1 cellular context compared by ENCODE assay signal in the genomic region with DNA sequence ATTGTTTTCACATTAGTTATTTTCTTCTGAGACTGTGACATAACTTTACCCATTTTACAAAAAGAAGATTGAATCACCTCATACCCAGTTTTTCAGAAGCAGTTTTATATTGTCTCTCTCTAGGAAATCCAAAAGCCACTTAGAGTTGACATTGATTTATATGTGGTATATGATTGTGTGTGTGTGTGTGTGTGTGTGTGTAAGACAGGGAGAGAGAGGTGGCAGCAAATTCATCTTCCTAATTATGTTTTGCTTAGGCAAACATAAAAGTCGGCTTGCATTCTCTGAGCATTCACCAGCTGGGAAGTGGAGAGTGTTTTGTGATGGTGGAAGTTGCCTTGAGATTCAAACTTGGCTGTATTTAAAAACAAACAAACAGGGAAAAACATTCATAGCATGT.
TF ChIP-seq lines count a peak whose summit lies in the region.

No MANE protein-coding gene starts in this region.

TF ChIP-seq in HEK293, 187 proteins besides CTCF, POLR2A, EP300 and RAD21 (continued from another document and continues in another):
- TF ChIP-seq, protein P1, sequence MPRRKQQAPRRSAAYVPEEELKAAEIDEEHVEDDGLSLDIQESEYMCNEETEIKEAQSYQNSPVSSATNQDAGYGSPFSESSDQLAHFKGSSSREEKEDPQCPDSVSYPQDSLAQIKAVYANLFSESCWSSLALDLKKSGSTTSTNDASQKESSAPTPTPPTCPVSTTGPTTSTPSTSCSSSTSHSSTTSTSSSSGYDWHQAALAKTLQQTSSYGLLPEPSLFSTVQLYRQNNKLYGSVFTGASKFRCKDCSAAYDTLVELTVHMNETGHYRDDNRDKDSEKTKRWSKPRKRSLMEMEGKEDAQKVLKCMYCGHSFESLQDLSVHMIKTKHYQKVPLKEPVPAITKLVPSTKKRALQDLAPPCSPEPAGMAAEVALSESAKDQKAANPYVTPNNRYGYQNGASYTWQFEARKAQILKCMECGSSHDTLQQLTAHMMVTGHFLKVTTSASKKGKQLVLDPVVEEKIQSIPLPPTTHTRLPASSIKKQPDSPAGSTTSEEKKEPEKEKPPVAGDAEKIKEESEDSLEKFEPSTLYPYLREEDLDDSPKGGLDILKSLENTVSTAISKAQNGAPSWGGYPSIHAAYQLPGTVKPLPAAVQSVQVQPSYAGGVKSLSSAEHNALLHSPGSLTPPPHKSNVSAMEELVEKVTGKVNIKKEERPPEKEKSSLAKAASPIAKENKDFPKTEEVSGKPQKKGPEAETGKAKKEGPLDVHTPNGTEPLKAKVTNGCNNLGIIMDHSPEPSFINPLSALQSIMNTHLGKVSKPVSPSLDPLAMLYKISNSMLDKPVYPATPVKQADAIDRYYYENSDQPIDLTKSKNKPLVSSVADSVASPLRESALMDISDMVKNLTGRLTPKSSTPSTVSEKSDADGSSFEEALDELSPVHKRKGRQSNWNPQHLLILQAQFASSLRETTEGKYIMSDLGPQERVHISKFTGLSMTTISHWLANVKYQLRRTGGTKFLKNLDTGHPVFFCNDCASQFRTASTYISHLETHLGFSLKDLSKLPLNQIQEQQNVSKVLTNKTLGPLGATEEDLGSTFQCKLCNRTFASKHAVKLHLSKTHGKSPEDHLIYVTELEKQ (tag by site-specific recombination; IDR thresholded peaks at IDR 0.05; ENCODE audit: borderline replicate concordance) = peak; percentile 92
- TF ChIP-seq, protein P2, sequence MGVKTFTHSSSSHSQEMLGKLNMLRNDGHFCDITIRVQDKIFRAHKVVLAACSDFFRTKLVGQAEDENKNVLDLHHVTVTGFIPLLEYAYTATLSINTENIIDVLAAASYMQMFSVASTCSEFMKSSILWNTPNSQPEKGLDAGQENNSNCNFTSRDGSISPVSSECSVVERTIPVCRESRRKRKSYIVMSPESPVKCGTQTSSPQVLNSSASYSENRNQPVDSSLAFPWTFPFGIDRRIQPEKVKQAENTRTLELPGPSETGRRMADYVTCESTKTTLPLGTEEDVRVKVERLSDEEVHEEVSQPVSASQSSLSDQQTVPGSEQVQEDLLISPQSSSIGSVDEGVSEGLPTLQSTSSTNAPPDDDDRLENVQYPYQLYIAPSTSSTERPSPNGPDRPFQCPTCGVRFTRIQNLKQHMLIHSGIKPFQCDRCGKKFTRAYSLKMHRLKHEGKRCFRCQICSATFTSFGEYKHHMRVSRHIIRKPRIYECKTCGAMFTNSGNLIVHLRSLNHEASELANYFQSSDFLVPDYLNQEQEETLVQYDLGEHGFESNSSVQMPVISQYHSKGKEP (tag by site-specific recombination; IDR thresholded peaks at IDR 0.05) = peak; percentile 44
- TF ChIP-seq GFI1B (tag by site-specific recombination; IDR thresholded peaks at IDR 0.05) (0 out of 2 replicates have a peak, but pooled peaks have one; percentile 57), ZNF776 (tag by site-specific recombination; IDR thresholded peaks at IDR 0.05; ENCODE audit: borderline replicate concordance) (no peak), IKZF3 (tag by site-specific recombination; IDR thresholded peaks at IDR 0.05) (peak; percentile 71; the same call in 1 of the 2 replicates), ZNF558 (tag by site-specific recombination; IDR thresholded peaks at IDR 0.05) (0 out of 2 replicates have a peak, but pooled peaks have one; percentile 33), BCL11B (tag by site-specific recombination; IDR thresholded peaks at IDR 0.05; ENCODE audit: low read depth) (0 out of 2 replicates have a peak, but pooled peaks have one; percentile 40), ZNF394 (tag by site-specific recombination; IDR thresholded peaks at IDR 0.05; ENCODE audit: borderline replicate concordance) (no peak), FEZF1 (tag by site-specific recombination; IDR thresholded peaks at IDR 0.05) (peak; percentile 80), BCL11A (tag by site-specific recombination; IDR thresholded peaks at IDR 0.05; ENCODE audit: low read depth) (peak; percentile 60), ZNF335 (tag by site-specific recombination; conservative IDR thresholded peaks at IDR 0.05) (peak; percentile 63), GLIS2 (tag by site-specific recombination; IDR thresholded peaks at IDR 0.05) (no peak), KLF8 (tag by site-specific recombination; IDR thresholded peaks at IDR 0.05) (peak; percentile 66), MZF1 (tag by site-specific recombination; IDR thresholded peaks at IDR 0.05; ENCODE audit: borderline replicate concordance) (no peak), TCF7L2 (IDR thresholded peaks at IDR 0.05; ENCODE audit: borderline replicate concordance, low read depth, low read length) (peak; percentile 87), SP2 (tag by site-specific recombination; IDR thresholded peaks at IDR 0.05) (0 out of 2 replicates have a peak, but pooled peaks have one; percentile 10), OSR2 (tag by site-specific recombination; IDR thresholded peaks at IDR 0.05) (peak; percentile 85), ZNF24 (tag by site-specific recombination; IDR thresholded peaks at IDR 0.05) (peak; percentile 66; the same call in 1 of the 2 replicates), ZBTB8A (tag by site-specific recombination; IDR thresholded peaks at IDR 0.05) (0 out of 2 replicates have a peak, but pooled peaks have one; percentile 32), ZNF843 (tag by site-specific recombination; IDR thresholded peaks at IDR 0.05) (0 out of 2 replicates have a peak, but pooled peaks have one; percentile 40), ZNF629 (tag by site-specific recombination; IDR thresholded peaks at IDR 0.05) (peak; percentile 50; the same call in 1 of the 2 replicates), ZBTB17 (tag by site-specific recombination; IDR thresholded peaks at IDR 0.05) (peak; percentile 54), ZFP37 (tag by site-specific recombination; IDR thresholded peaks at IDR 0.05) (no peak)
- TF ChIP-seq, protein P3, sequence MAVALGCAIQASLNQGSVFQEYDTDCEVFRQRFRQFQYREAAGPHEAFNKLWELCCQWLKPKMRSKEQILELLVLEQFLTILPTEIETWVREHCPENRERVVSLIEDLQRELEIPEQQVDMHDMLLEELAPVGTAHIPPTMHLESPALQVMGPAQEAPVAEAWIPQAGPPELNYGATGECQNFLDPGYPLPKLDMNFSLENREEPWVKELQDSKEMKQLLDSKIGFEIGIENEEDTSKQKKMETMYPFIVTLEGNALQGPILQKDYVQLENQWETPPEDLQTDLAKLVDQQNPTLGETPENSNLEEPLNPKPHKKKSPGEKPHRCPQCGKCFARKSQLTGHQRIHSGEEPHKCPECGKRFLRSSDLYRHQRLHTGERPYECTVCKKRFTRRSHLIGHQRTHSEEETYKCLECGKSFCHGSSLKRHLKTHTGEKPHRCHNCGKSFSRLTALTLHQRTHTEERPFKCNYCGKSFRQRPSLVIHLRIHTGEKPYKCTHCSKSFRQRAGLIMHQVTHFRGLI (tag by site-specific recombination; IDR thresholded peaks at IDR 0.05) = no peak
- TF ChIP-seq, protein P4, sequence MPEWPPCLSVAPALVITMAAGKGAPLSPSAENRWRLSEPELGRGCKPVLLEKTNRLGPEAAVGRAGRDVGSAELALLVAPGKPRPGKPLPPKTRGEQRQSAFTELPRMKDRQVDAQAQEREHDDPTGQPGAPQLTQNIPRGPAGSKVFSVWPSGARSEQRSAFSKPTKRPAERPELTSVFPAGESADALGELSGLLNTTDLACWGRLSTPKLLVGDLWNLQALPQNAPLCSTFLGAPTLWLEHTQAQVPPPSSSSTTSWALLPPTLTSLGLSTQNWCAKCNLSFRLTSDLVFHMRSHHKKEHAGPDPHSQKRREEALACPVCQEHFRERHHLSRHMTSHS (tag by site-specific recombination; IDR thresholded peaks at IDR 0.05) = no peak
- TF ChIP-seq, protein P5, sequence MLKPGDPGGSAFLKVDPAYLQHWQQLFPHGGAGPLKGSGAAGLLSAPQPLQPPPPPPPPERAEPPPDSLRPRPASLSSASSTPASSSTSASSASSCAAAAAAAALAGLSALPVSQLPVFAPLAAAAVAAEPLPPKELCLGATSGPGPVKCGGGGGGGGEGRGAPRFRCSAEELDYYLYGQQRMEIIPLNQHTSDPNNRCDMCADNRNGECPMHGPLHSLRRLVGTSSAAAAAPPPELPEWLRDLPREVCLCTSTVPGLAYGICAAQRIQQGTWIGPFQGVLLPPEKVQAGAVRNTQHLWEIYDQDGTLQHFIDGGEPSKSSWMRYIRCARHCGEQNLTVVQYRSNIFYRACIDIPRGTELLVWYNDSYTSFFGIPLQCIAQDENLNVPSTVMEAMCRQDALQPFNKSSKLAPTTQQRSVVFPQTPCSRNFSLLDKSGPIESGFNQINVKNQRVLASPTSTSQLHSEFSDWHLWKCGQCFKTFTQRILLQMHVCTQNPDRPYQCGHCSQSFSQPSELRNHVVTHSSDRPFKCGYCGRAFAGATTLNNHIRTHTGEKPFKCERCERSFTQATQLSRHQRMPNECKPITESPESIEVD (tag by site-specific recombination; IDR thresholded peaks at IDR 0.05) = peak; percentile 98
- TF ChIP-seq, protein P6, sequence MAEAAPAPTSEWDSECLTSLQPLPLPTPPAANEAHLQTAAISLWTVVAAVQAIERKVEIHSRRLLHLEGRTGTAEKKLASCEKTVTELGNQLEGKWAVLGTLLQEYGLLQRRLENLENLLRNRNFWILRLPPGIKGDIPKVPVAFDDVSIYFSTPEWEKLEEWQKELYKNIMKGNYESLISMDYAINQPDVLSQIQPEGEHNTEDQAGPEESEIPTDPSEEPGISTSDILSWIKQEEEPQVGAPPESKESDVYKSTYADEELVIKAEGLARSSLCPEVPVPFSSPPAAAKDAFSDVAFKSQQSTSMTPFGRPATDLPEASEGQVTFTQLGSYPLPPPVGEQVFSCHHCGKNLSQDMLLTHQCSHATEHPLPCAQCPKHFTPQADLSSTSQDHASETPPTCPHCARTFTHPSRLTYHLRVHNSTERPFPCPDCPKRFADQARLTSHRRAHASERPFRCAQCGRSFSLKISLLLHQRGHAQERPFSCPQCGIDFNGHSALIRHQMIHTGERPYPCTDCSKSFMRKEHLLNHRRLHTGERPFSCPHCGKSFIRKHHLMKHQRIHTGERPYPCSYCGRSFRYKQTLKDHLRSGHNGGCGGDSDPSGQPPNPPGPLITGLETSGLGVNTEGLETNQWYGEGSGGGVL (tag by site-specific recombination; IDR thresholded peaks at IDR 0.05) = no peak
- TF ChIP-seq, protein P7, sequence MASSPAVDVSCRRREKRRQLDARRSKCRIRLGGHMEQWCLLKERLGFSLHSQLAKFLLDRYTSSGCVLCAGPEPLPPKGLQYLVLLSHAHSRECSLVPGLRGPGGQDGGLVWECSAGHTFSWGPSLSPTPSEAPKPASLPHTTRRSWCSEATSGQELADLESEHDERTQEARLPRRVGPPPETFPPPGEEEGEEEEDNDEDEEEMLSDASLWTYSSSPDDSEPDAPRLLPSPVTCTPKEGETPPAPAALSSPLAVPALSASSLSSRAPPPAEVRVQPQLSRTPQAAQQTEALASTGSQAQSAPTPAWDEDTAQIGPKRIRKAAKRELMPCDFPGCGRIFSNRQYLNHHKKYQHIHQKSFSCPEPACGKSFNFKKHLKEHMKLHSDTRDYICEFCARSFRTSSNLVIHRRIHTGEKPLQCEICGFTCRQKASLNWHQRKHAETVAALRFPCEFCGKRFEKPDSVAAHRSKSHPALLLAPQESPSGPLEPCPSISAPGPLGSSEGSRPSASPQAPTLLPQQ (tag by site-specific recombination; IDR thresholded peaks at IDR 0.05) = peak; percentile 43; the same call in 1 of the 2 replicates
- TF ChIP-seq, protein P8, sequence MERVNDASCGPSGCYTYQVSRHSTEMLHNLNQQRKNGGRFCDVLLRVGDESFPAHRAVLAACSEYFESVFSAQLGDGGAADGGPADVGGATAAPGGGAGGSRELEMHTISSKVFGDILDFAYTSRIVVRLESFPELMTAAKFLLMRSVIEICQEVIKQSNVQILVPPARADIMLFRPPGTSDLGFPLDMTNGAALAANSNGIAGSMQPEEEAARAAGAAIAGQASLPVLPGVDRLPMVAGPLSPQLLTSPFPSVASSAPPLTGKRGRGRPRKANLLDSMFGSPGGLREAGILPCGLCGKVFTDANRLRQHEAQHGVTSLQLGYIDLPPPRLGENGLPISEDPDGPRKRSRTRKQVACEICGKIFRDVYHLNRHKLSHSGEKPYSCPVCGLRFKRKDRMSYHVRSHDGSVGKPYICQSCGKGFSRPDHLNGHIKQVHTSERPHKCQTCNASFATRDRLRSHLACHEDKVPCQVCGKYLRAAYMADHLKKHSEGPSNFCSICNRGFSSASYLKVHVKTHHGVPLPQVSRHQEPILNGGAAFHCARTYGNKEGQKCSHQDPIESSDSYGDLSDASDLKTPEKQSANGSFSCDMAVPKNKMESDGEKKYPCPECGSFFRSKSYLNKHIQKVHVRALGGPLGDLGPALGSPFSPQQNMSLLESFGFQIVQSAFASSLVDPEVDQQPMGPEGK (tag by site-specific recombination; IDR thresholded peaks at IDR 0.05) = peak; percentile 47; the same call in 1 of the 2 replicates
- TF ChIP-seq, protein P9, sequence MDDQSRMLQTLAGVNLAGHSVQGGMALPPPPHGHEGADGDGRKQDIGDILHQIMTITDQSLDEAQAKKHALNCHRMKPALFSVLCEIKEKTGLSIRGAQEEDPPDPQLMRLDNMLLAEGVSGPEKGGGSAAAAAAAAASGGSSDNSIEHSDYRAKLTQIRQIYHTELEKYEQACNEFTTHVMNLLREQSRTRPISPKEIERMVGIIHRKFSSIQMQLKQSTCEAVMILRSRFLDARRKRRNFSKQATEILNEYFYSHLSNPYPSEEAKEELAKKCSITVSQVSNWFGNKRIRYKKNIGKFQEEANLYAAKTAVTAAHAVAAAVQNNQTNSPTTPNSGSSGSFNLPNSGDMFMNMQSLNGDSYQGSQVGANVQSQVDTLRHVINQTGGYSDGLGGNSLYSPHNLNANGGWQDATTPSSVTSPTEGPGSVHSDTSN (CRISPR knock-in tag; IDR thresholded peaks at IDR 0.05) = no peak
- TF ChIP-seq, protein P10, sequence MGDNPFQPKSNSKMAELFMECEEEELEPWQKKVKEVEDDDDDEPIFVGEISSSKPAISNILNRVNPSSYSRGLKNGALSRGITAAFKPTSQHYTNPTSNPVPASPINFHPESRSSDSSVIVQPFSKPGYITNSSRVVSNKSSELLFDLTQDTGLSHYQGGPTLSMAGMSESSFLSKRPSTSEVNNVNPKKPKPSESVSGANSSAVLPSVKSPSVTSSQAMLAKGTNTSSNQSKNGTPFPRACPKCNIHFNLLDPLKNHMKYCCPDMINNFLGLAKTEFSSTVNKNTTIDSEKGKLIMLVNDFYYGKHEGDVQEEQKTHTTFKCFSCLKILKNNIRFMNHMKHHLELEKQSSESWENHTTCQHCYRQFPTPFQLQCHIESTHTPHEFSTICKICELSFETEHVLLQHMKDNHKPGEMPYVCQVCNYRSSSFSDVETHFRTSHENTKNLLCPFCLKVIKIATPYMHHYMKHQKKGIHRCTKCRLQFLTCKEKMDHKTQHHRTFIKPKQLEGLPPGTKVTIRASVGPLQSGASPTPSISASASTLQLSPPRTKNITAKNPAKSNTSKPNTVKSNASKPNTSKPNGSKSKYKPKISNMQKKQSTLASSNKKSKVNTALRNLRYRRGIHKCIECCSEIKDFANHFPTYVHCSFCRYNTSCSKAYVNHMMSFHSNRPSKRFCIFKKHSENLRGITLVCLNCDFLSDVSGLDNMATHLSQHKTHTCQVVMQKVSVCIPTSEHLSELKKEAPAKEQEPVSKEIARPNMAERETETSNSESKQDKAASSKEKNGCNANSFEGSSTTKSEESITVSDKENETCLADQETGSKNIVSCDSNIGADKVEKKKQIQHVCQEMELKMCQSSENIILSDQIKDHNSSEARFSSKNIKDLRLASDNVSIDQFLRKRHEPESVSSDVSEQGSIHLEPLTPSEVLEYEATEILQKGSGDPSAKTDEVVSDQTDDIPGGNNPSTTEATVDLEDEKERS (tag by site-specific recombination; IDR thresholded peaks at IDR 0.05) = no peak
- TF ChIP-seq, protein P11, sequence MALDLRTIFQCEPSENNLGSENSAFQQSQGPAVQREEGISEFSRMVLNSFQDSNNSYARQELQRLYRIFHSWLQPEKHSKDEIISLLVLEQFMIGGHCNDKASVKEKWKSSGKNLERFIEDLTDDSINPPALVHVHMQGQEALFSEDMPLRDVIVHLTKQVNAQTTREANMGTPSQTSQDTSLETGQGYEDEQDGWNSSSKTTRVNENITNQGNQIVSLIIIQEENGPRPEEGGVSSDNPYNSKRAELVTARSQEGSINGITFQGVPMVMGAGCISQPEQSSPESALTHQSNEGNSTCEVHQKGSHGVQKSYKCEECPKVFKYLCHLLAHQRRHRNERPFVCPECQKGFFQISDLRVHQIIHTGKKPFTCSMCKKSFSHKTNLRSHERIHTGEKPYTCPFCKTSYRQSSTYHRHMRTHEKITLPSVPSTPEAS (tag by site-specific recombination; IDR thresholded peaks at IDR 0.05) = peak; percentile 78
